20 cellular contexts compared by ENCODE assay signal in the genomic region with DNA sequence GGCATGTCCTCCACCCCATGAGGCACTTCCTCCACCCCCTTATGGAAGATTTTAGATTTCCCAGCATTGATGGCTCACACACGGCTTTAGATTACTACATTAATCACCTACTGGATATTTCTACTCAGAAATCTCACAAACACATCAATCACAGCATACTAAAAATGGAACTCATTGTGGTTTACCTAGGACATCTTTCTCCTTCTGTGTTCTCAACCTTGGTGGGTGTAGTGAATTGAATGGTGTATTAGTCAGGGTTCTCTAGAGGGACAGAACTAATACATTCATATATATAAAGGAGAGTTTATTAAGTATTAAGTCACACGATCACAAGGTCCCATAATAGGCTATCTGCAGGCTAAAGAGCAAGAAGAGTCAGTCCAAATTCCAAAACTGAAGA.
"Had no signal": no experiment of that assay in that cellular context is flagged by ENCODE, and none has a peak within 500 bp of the region (broad histone marks: within the 10 kb centered on the region; RNA-seq: fewer than 3 reads in every experiment).

No MANE protein-coding gene starts in this region.

- H3K36me3 Mint-ChIP-seq: activated naive CD4-positive, alpha-beta T cell treated with anti-CD3 and anti-CD28 coated beads, Interleukin-2, amount 50 U/mL, for 24 hours; mesothelial cell of epicardium; natural killer cell treated with Interleukin-12 subunit alpha and Interleukin-12 subunit beta and Interleukin-15 and Interleukin-18, amount 100 ng/mL, for 72 hours; T-cell had no signal

- H3K36me3 ChIP-seq: cardiac muscle cell, esophagus squamous epithelium, heart right ventricle, left lung, neutrophil, tibial nerve had no signal

- H3K9me3 Mint-ChIP-seq: activated naive CD4-positive, alpha-beta T cell treated with anti-CD3 and anti-CD28 coated beads, Interleukin-2, amount 50 U/mL, for 24 hours; natural killer cell treated with Interleukin-12 subunit alpha and Interleukin-12 subunit beta and Interleukin-15 and Interleukin-18, amount 100 ng/mL, for 72 hours; T-cell had no signal

- H3K4me1 ChIP-seq: esophagus squamous epithelium, heart right ventricle, left lung, parathyroid adenoma, tibial nerve had no signal

- H3K9ac ChIP-seq: parathyroid adenoma had no signal

- H3K79me2 ChIP-seq: parathyroid adenoma had no signal

- H3K27me3 ChIP-seq: cardiac muscle cell, esophagus squamous epithelium, left lung, tibial nerve had no signal

- H3K4me2 ChIP-seq: smooth muscle cell had no signal

- H3K27ac ChIP-seq: cardiac muscle cell, esophagus squamous epithelium, heart right ventricle, left lung, neutrophil, parathyroid adenoma, tibial nerve had no signal

- H3K9me3 ChIP-seq: esophagus squamous epithelium, heart right ventricle, left lung, neutrophil, tibial nerve had no signal

- H3K4me1 Mint-ChIP-seq: activated naive CD4-positive, alpha-beta T cell treated with anti-CD3 and anti-CD28 coated beads, Interleukin-2, amount 50 U/mL, for 24 hours; mesothelial cell of epicardium; T-cell had no signal

- DNase-seq: activated CD4-positive, CD25-positive, alpha-beta regulatory T cell; amniotic stem cell; dermis blood vessel endothelial cell; effector memory CD4-positive, alpha-beta T cell; esophagus squamous epithelium; heart right ventricle; left lung; stimulated activated CD4-positive, alpha-beta T cell treated with anti-CD3 and anti-CD28 coated beads, Interleukin-4, amount 100 ng/mL, for 4 hours; stimulated activated naive CD4-positive, alpha-beta T cell; T-cell had no signal

- ATAC-seq: heart right ventricle; left lung; natural killer cell treated with Interleukin-12 subunit alpha and Interleukin-12 subunit beta and Interleukin-15 and Interleukin-18, amount 100 ng/mL, for 72 hours; sciatic nerve; SK-N-SH treated with all-trans-retinoic acid at 6 μM for 48 hours; T-cell had no signal

- H3K4me3 Mint-ChIP-seq: activated naive CD4-positive, alpha-beta T cell treated with anti-CD3 and anti-CD28 coated beads, Interleukin-2, amount 50 U/mL, for 24 hours; mesothelial cell of epicardium; natural killer cell treated with Interleukin-12 subunit alpha and Interleukin-12 subunit beta and Interleukin-15 and Interleukin-18, amount 100 ng/mL, for 72 hours; T-cell had no signal

- H3K4me3 ChIP-seq: cardiac muscle cell, esophagus squamous epithelium, heart right ventricle, left lung, smooth muscle cell, tibial nerve had no signal

- H2AFZ ChIP-seq: parathyroid adenoma had no signal
